ENCODE assay signal across 27 cellular contexts in genomic region chr13:34179481-34179880, GRCh38.
DNase-seq lines count a peak whose midpoint lies in the region; ATAC-seq and TF ChIP-seq lines count a peak whose summit lies in the region.
"Had no signal": no experiment of that assay in that cellular context is flagged by ENCODE, and none has a peak within 500 bp of the region (broad histone marks: within the 10 kb centered on the region; RNA-seq: fewer than 3 reads in every experiment).

No MANE protein-coding gene starts in this region.

- TF ChIP-seq POLR2A in thyroid gland (IDR thresholded peaks at IDR 0.05): no peak

- POLR2A ChIA-PET in WTC11 (lab: Charles Lee): no interaction called here
- POLR2A ChIA-PET in A673 (lab: Charles Lee; ENCODE audit: low non-redundant PET): no interaction called here

- peaks cover 25% of the 10 kb centered on the region for H3K4me1 Mint-ChIP-seq in WTC11
- no peaks in the 10 kb centered on the region for H3K4me1 Mint-ChIP-seq in activated T-helper 17 cell treated with anti-CD3 and anti-CD28 coated beads, Interleukin-2, amount 50 U/mL, for 72 hours
- H3K4me1 Mint-ChIP-seq: stimulated activated memory B cell treated with anti-CD40 and anti-IgM and Interleukin-4, amounts not matched to agents 10 μg/mL and 1 μg/mL and 100 μg/mL, for 72 hours had no signal

- no peak overlapping the region for H3K4me3 Mint-ChIP-seq in WTC11
- no peak overlapping the region for H3K4me3 Mint-ChIP-seq in activated T-helper 17 cell treated with anti-CD3 and anti-CD28 coated beads, Interleukin-2, amount 50 U/mL, for 72 hours
- H3K4me3 Mint-ChIP-seq: dendritic cell treated with granulocyte-macrophage colony-stimulating factor and Interleukin-4, amounts not matched to agents 40 ng/mL and 50 ng/mL, for 4 days; mesothelial cell of epicardium; nephron; stimulated activated memory B cell treated with anti-CD40 and anti-IgM and Interleukin-4, amounts not matched to agents 10 μg/mL and 1 μg/mL and 100 μg/mL, for 72 hours had no signal

- ATAC-seq in WTC11 (peak; percentile 87), GM19023 (IDR thresholded peaks at IDR 0.05; ENCODE audit: unreplicated experiment) (no peak)
- no peak for ATAC-seq in activated T-helper 17 cell treated with anti-CD3 and anti-CD28 coated beads, Interleukin-2, amount 50 U/mL, for 72 hours (replicated peaks)
- ATAC-seq: GM12878; stimulated activated memory B cell treated with anti-CD40 and anti-IgM and Interleukin-4, amounts not matched to agents 10 μg/mL and 1 μg/mL and 100 μg/mL, for 72 hours had no signal

- intact Hi-C loops in thyroid gland (cut with DNase I): no loop called here
- intact Hi-C loops in A673 (cut with micrococcal nuclease; ENCODE audit: unreplicated experiment): no loop called here

- TF ChIP-seq CTCF in WTC11 (IDR thresholded peaks at IDR 0.05) (no peak), thyroid gland (IDR thresholded peaks at IDR 0.05) (no peak), A673 (conservative IDR thresholded peaks at IDR 0.05; ENCODE audit: low read depth, low read length) (no peak)

- no peak overlapping the region for H3K4me3 ChIP-seq in thyroid gland (replicated peaks in 1 of 3)
- no peak overlapping the region for H3K4me3 ChIP-seq in A673 (ENCODE audit: low read depth, low read length, poor library complexity, severe bottlenecking)
- H3K4me3 ChIP-seq: adrenal gland; BLaER1 treated with 17β-estradiol and CSF1 and Interleukin-3, amounts not matched to agents 10 nM and 100 nM; cardiac muscle cell; GM12878; vagina had no signal

- H3K27me3 ChIP-seq in thyroid gland (no peaks in the 10 kb centered on the region), A673 (replicated peaks; ENCODE audit: insufficient read depth, low read depth, low read length, poor library complexity) (no peaks in the 10 kb centered on the region)
- H3K27me3 ChIP-seq: adrenal gland; BLaER1 treated with 17β-estradiol and CSF1 and Interleukin-3, amounts not matched to agents 10 nM and 100 nM; cardiac muscle cell; vagina had no signal

- peak; percentile 44 for DNase-seq in NCI-H345 (lab: John Stamatoyannopoulos, UW)
- no peak for DNase-seq in NCI-H345 treated with DMSO at 0.1 percent for 48 hours (lab: John Stamatoyannopoulos, UW; ENCODE audit: unreplicated experiment)
- no peak for DNase-seq in WTC11 (ENCODE audit: low spot score)
- DNase-seq in iPS-NIHi7 (ENCODE audit: extremely low spot score): peak; percentile 27
- peak; percentile 51 to 61 for DNase-seq in thyroid gland
- DNase-seq in A673 (ENCODE audit: low spot score): no peak
- DNase-seq: 8988T; activated CD4-positive, alpha-beta T cell treated with anti-CD3 and anti-CD28 coated beads, Interleukin-2, amount 50 U/mL, for 1 hour; activated effector memory CD4-positive, alpha-beta T cell treated with anti-CD3 and anti-CD28 coated beads, Interleukin-2, amount 50 U/mL, for 16 hours; adrenal gland; hippocampal formation; NCI-H1092; NCI-H748 treated with DMSO at 0.1 percent for 48 hours; SHP77; stimulated activated CD4-positive, alpha-beta T cell treated with anti-CD3 and anti-CD28 coated beads, Interleukin-1b, Interleukin-23, amount 100 ng/mL, for 48 hours; T-helper 1 cell had no signal

- no TSS peak for BruUV-seq in A673 (replicated peaks; lab: Mats Ljungman, UMichigan)

- H3K36me3 ChIP-seq in thyroid gland (no peaks in the 10 kb centered on the region), A673 (ENCODE audit: insufficient read depth, low read length, poor library complexity, severe bottlenecking) (no peaks in the 10 kb centered on the region)
- H3K36me3 ChIP-seq: adrenal gland; BLaER1 treated with 17β-estradiol and CSF1 and Interleukin-3, amounts not matched to agents 10 nM and 100 nM; cardiac muscle cell; vagina had no signal

- no peaks in the 10 kb centered on the region for H3K36me3 Mint-ChIP-seq in WTC11
- H3K36me3 Mint-ChIP-seq in activated T-helper 17 cell treated with anti-CD3 and anti-CD28 coated beads, Interleukin-2, amount 50 U/mL, for 72 hours (ENCODE audit: low read depth): no peaks in the 10 kb centered on the region
- H3K36me3 Mint-ChIP-seq: mesothelial cell of epicardium; stimulated activated memory B cell treated with anti-CD40 and anti-IgM and Interleukin-4, amounts not matched to agents 10 μg/mL and 1 μg/mL and 100 μg/mL, for 72 hours had no signal

- H3K9me3 ChIP-seq in thyroid gland (no peaks in the 10 kb centered on the region), A673 (ENCODE audit: low read depth, low read length, poor library complexity, severe bottlenecking) (no peaks in the 10 kb centered on the region)
- H3K9me3 ChIP-seq: adrenal gland; BLaER1 treated with 17β-estradiol and CSF1 and Interleukin-3, amounts not matched to agents 10 nM and 100 nM; vagina had no signal

- H3K27me3 Mint-ChIP-seq in WTC11 (ENCODE audit: low read depth): no peaks in the 10 kb centered on the region; the same call in none of the 2 replicates
- no peaks in the 10 kb centered on the region for H3K27me3 Mint-ChIP-seq in activated T-helper 17 cell treated with anti-CD3 and anti-CD28 coated beads, Interleukin-2, amount 50 U/mL, for 72 hours
- H3K27me3 Mint-ChIP-seq: dendritic cell treated with granulocyte-macrophage colony-stimulating factor and Interleukin-4, amounts not matched to agents 40 ng/mL and 50 ng/mL, for 4 days; stimulated activated memory B cell treated with anti-CD40 and anti-IgM and Interleukin-4, amounts not matched to agents 10 μg/mL and 1 μg/mL and 100 μg/mL, for 72 hours had no signal

- CTCF ChIA-PET in WTC11 (lab: Charles Lee) (no interaction called here), A673 (lab: Charles Lee) (no interaction called here)

- peaks cover 0 to 6% of the 10 kb centered on the region in 2 donors for H3K4me1 ChIP-seq in thyroid gland
- no peaks in the 10 kb centered on the region for H3K4me1 ChIP-seq in A673 (ENCODE audit: insufficient read depth, low read length, poor library complexity, severe bottlenecking)
- H3K4me1 ChIP-seq: adrenal gland; BLaER1 treated with 17β-estradiol and CSF1 and Interleukin-3, amounts not matched to agents 10 nM and 100 nM; vagina had no signal

- no peak overlapping the region for H3K27ac Mint-ChIP-seq in WTC11
- H3K27ac Mint-ChIP-seq in activated T-helper 17 cell treated with anti-CD3 and anti-CD28 coated beads, Interleukin-2, amount 50 U/mL, for 72 hours: no peak overlapping the region
- H3K27ac Mint-ChIP-seq: dendritic cell treated with granulocyte-macrophage colony-stimulating factor and Interleukin-4, amounts not matched to agents 40 ng/mL and 50 ng/mL, for 4 days; progenitor cell of endocrine pancreas; stimulated activated memory B cell treated with anti-CD40 and anti-IgM and Interleukin-4, amounts not matched to agents 10 μg/mL and 1 μg/mL and 100 μg/mL, for 72 hours had no signal

- H3K27ac ChIP-seq in thyroid gland: peak overlapping the region in 1 of 3 donors; percentile 54
- no peak overlapping the region for H3K27ac ChIP-seq in A673 (ENCODE audit: low read depth, low read length, poor library complexity, severe bottlenecking)
- H3K27ac ChIP-seq: adrenal gland; BLaER1 treated with 17β-estradiol and CSF1 and Interleukin-3, amounts not matched to agents 10 nM and 100 nM; cardiac muscle cell; vagina had no signal

- H3K9me3 Mint-ChIP-seq in WTC11: no peaks in the 10 kb centered on the region
- H3K9me3 Mint-ChIP-seq in activated T-helper 17 cell treated with anti-CD3 and anti-CD28 coated beads, Interleukin-2, amount 50 U/mL, for 72 hours: no peaks in the 10 kb centered on the region
- H3K9me3 Mint-ChIP-seq: mesothelial cell of epicardium; nephron; stimulated activated memory B cell treated with anti-CD40 and anti-IgM and Interleukin-4, amounts not matched to agents 10 μg/mL and 1 μg/mL and 100 μg/mL, for 72 hours had no signal

- WGBS in thyroid gland, 2 donors: 13 to 33% methylated on average over 1 of the region's 1 CpG

TF ChIP-seq in WTC11, 78 proteins besides CTCF, POLR2A, EP300 and RAD21 (continues in another document):
- TF ChIP-seq, protein P1, sequence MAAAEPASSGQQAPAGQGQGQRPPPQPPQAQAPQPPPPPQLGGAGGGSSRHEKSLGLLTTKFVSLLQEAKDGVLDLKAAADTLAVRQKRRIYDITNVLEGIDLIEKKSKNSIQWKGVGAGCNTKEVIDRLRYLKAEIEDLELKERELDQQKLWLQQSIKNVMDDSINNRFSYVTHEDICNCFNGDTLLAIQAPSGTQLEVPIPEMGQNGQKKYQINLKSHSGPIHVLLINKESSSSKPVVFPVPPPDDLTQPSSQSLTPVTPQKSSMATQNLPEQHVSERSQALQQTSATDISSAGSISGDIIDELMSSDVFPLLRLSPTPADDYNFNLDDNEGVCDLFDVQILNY (CRISPR knock-in tag; IDR thresholded peaks at IDR 0.05): no peak
- TF ChIP-seq AR (CRISPR knock-in tag; IDR thresholded peaks at IDR 0.05): no peak
- TF ChIP-seq, protein P2, sequence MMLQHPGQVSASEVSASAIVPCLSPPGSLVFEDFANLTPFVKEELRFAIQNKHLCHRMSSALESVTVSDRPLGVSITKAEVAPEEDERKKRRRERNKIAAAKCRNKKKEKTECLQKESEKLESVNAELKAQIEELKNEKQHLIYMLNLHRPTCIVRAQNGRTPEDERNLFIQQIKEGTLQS (CRISPR knock-in tag; conservative IDR thresholded peaks at IDR 0.05): no peak

Comparison
In these comparisons a context has a peak if more than half of its experiments do, and no peak if none do; other contexts are left out.
1. DNase-seq: peak in NCI-H345 (single experiment), iPS-NIHi7 (single experiment) and thyroid gland (2 of 2); none in NCI-H345 treated with DMSO at 0.1 percent for 48 hours (single experiment), WTC11 (single experiment) and A673 (single experiment).